Comparison of ENCODE assay signal across 8 cellular contexts in genomic region chr4:83074086-83074704, GRCh38. TPM values are rescaled to one million over a fixed set of nuclear protein-coding genes. Genes with fewer than 3 reads are reported as not detected.
A peak's percentile ranks its signal among the peaks of the same experiment; 100 is the strongest.
DNase-seq lines count a peak whose midpoint lies in the region; ATAC-seq and TF ChIP-seq lines count a peak whose summit lies in the region.

No MANE protein-coding gene starts in this region.

- intact Hi-C loops in CD8-positive, alpha-beta T cell (cut with DNase I, micrococcal nuclease) = loop anchor here (1.0 to 10.0 kb wide), 12 partner anchors 10 to 609 kb away; no protein-coding TSS in a partner anchor

- peaks cover 53% of the 10 kb centered on the region for H3K36me3 Mint-ChIP-seq in CD8-positive, alpha-beta T cell
- peaks cover 10% of the 10 kb centered on the region for H3K36me3 Mint-ChIP-seq in endothelial cell (ENCODE audit: low read depth, unreplicated experiment)
- H3K36me3 Mint-ChIP-seq in naive B cell = peaks cover 9 to 20% of the 10 kb centered on the region in 2 donors

- peak; percentile 83 for TF ChIP-seq CTCF in CD8-positive, alpha-beta T cell (IDR thresholded peaks at IDR 0.05)
- TF ChIP-seq CTCF in endothelial cell (IDR thresholded peaks at IDR 0.05; ENCODE audit: unreplicated experiment) = peak; percentile 70

- POLR2A ChIA-PET in CD8-positive, alpha-beta T cell (lab: Charles Lee) = interaction anchor here (0.7 to 2.8 kb wide), 9 partner anchors 10 to 850 kb away, joined by 3 to 16 read pairs (median 3); no protein-coding TSS in a partner anchor

- H3K9me3 ChIP-seq in CD8-positive, alpha-beta T cell (ENCODE audit: low read length) = no peaks in the 10 kb centered on the region

- H3K27ac Mint-ChIP-seq in CD8-positive, alpha-beta T cell = peak overlapping the region; percentile 83
- no peak overlapping the region for H3K27ac Mint-ChIP-seq in endothelial cell (ENCODE audit: unreplicated experiment)
- peak overlapping the region in 2 of 6 donors; percentile 28 to 82 for H3K27ac Mint-ChIP-seq in naive B cell

- peak in 6 of 7 experiments; percentile 27 to 67 (median 54) for DNase-seq in CD8-positive, alpha-beta T cell
- DNase-seq in NCI-H345 (lab: John Stamatoyannopoulos, UW) (peak; percentile 38), endothelial cell (ENCODE audit: low spot score) (peak; percentile 45), naive B cell (peak; percentile 76), ureter (ENCODE audit: low spot score) (peak; percentile 47)

- peak overlapping the region; percentile 78 for H3K4me3 Mint-ChIP-seq in CD8-positive, alpha-beta T cell
- H3K4me3 Mint-ChIP-seq in endothelial cell (ENCODE audit: unreplicated experiment) (no peak overlapping the region), naive B cell (peak overlapping the region; percentile 32 to 85 (median 60))

- no peaks in the 10 kb centered on the region for H3K9me3 Mint-ChIP-seq in CD8-positive, alpha-beta T cell
- H3K9me3 Mint-ChIP-seq in endothelial cell (ENCODE audit: unreplicated experiment) (no peaks in the 10 kb centered on the region), naive B cell (peaks cover 0 to 4% (median 0%) of the 10 kb centered on the region in 7 donors)

- no peak overlapping the region for H3K4me3 ChIP-seq in CD8-positive, alpha-beta T cell (ENCODE audit: low read depth, low read length)

- peaks cover 6% of the 10 kb centered on the region for H3K36me3 ChIP-seq in CD8-positive, alpha-beta T cell (ENCODE audit: insufficient read depth, low read length)

- peak; percentile 97 for ATAC-seq in CD8-positive, alpha-beta T cell
- ATAC-seq in GM18868 (IDR thresholded peaks at IDR 0.05; ENCODE audit: unreplicated experiment) = peak; percentile 82
- ATAC-seq in HG03108 (IDR thresholded peaks at IDR 0.05; ENCODE audit: unreplicated experiment) = peak; percentile 73
- ATAC-seq in activated CD4-positive, CD25-positive, alpha-beta regulatory T cell treated with anti-CD3 and anti-CD28 coated beads, Interleukin-2, amount 50 U/mL, for 24 hours = peak; percentile 84 to 95
- peak; percentile 91 to 92 for ATAC-seq in naive B cell (ENCODE audit: low read depth in 2 of 2)

- CTCF ChIA-PET in CD8-positive, alpha-beta T cell (lab: Charles Lee) = interaction anchor here (0.6 to 6.1 kb wide), 35 partner anchors 10 to 783 kb away, joined by 3 to 49 read pairs (median 5); partner anchors contain the start of genes COQ2 and PLAC8

- no peaks in the 10 kb centered on the region for H3K27me3 ChIP-seq in CD8-positive, alpha-beta T cell (ENCODE audit: insufficient read depth, low read length)

- H3K4me1 ChIP-seq in CD8-positive, alpha-beta T cell (ENCODE audit: insufficient read depth, low read length) = peaks cover 3% of the 10 kb centered on the region

- peak overlapping the region; percentile 2 for H3K27ac ChIP-seq in CD8-positive, alpha-beta T cell (ENCODE audit: low read depth, low read length)

- peaks cover 4% of the 10 kb centered on the region for H3K4me1 Mint-ChIP-seq in CD8-positive, alpha-beta T cell (ENCODE audit: low read depth)
- H3K4me1 Mint-ChIP-seq in endothelial cell (ENCODE audit: unreplicated experiment) (no peaks in the 10 kb centered on the region), naive B cell (peaks cover 19 to 24% (median 21%) of the 10 kb centered on the region in 3 donors)

- H3K27me3 Mint-ChIP-seq in CD8-positive, alpha-beta T cell (ENCODE audit: low read depth) = no peaks in the 10 kb centered on the region
- H3K27me3 Mint-ChIP-seq in endothelial cell (ENCODE audit: unreplicated experiment) (peaks cover 2% of the 10 kb centered on the region), naive B cell (no peaks in the 10 kb centered on the region)

RNA-seq across cellular contexts. Expression of gene COPS4, which starts 39.2 kb away (rescaled TPM):
- 10 to 100 TPM; 32.2 to 35.2 TPM for total RNA-seq in CD8-positive, alpha-beta T cell
- 32.2 TPM for total RNA-seq in endothelial cell (ENCODE audit: unreplicated experiment)
- polyA plus RNA-seq in naive B cell (ENCODE audit: low read depth in 6 of 6) = 10 to 100 TPM; 40.1 to 74.5 (median 49.2) TPM
- 35.3 TPM for total RNA-seq in ureter

RNA-seq across cellular contexts. Expression of gene PLAC8, which starts 40.3 kb away (rescaled TPM):
- 100 to 1,000 TPM; 225 to 234 TPM for total RNA-seq in CD8-positive, alpha-beta T cell
- not detected for total RNA-seq in endothelial cell (ENCODE audit: unreplicated experiment)
- 1,000 to 10,000 TPM in 3 of 6 donors, 100 to 1,000 TPM in 3; 826 to 1,431 (median 949) TPM for polyA plus RNA-seq in naive B cell (ENCODE audit: low read depth in 6 of 6)
- 4.9 TPM for total RNA-seq in ureter

Comparison
In these comparisons a context has a peak if more than half of its experiments do, and no peak if none do; other contexts are left out.
1. RNA of gene PLAC8, which starts 40.3 kb away (total RNA-seq): 225 to 234 TPM in CD8-positive, alpha-beta T cell; 4.9 TPM in ureter (single experiment) and not detected in endothelial cell (single experiment); every median in the first group is over 10 times any median in the second.
2. Peak in every context shown above with its lines, with median percentiles within 50 percentile points of each other: ATAC-seq and DNase-seq.